17 cellular contexts compared by ENCODE assay signal in genomic region chr15:69082556-69082955, GRCh38.
DNase-seq lines count a peak whose midpoint lies in the region; ATAC-seq, FAIRE-seq and TF ChIP-seq lines count a peak whose summit lies in the region.
"Had no signal": no experiment of that assay in that cellular context is flagged by ENCODE, and none has a peak within 500 bp of the region (broad histone marks: within the 10 kb centered on the region; RNA-seq: fewer than 3 reads in every experiment).

No MANE protein-coding gene starts in this region.

- H3K27ac Mint-ChIP-seq in stimulated activated effector memory CD8-positive, alpha-beta T cell treated with anti-CD3 and anti-CD28 coated beads, Interleukin-12 subunit alpha, Interleukin-12 subunit beta, amount 100 ng/mL, for 72 hours, result no peak overlapping the region
- H3K27ac Mint-ChIP-seq: stimulated activated memory B cell treated with anti-CD40 and anti-IgM and Interleukin-4, amounts not matched to agents 10 μg/mL and 1 μg/mL and 100 μg/mL, for 72 hours had no signal

- FAIRE-seq in GM19239 (lab: Jason Lieb, UNC), result no peak
- FAIRE-seq: GM12878, pancreas had no signal

- no peak overlapping the region for H3K4me3 Mint-ChIP-seq in stimulated activated effector memory CD8-positive, alpha-beta T cell treated with anti-CD3 and anti-CD28 coated beads, Interleukin-12 subunit alpha, Interleukin-12 subunit beta, amount 100 ng/mL, for 72 hours
- H3K4me3 Mint-ChIP-seq: stimulated activated memory B cell treated with anti-CD40 and anti-IgM and Interleukin-4, amounts not matched to agents 10 μg/mL and 1 μg/mL and 100 μg/mL, for 72 hours had no signal

- H3K27ac ChIP-seq in SK-N-MC, result peak overlapping the region; percentile 98
- peak overlapping the region; percentile 36 to 75 for H3K27ac ChIP-seq in coronary artery
- H3K27ac ChIP-seq in right lobe of liver, result peak overlapping the region in 1 of 3 donors; percentile 11
- H3K27ac ChIP-seq in foreskin keratinocyte, result no peak overlapping the region
- H3K27ac ChIP-seq: BLaER1 had no signal

- H3K4me1 Mint-ChIP-seq in stimulated activated effector memory CD8-positive, alpha-beta T cell treated with anti-CD3 and anti-CD28 coated beads, Interleukin-12 subunit alpha, Interleukin-12 subunit beta, amount 100 ng/mL, for 72 hours, result peaks cover 6% of the 10 kb centered on the region

- intact Hi-C loops in right lobe of liver (cut with DNase I), result no loop called here

- H3K36me3 ChIP-seq in SK-N-MC (ENCODE audit: insufficient read depth, low read length) (no peaks in the 10 kb centered on the region), right lobe of liver (no peaks in the 10 kb centered on the region)
- H3K36me3 ChIP-seq: BLaER1, pancreas had no signal

- no peaks in the 10 kb centered on the region for H3K9me3 Mint-ChIP-seq in stimulated activated effector memory CD8-positive, alpha-beta T cell treated with anti-CD3 and anti-CD28 coated beads, Interleukin-12 subunit alpha, Interleukin-12 subunit beta, amount 100 ng/mL, for 72 hours
- H3K9me3 Mint-ChIP-seq: stimulated activated memory B cell treated with anti-CD40 and anti-IgM and Interleukin-4, amounts not matched to agents 10 μg/mL and 1 μg/mL and 100 μg/mL, for 72 hours had no signal

- 32% methylated on average over 3 of the region's 3 CpGs for WGBS in right lobe of liver (ENCODE audit: insufficient coverage, low coverage, low lambda C conversion rate, missing lambda C conversion rate)

- peak overlapping the region; percentile 93 for H3K9ac ChIP-seq in SK-N-MC (ENCODE audit: insufficient read length)
- H3K9ac ChIP-seq: BLaER1 had no signal

- no peak for TF ChIP-seq POLR2A in right lobe of liver (IDR thresholded peaks at IDR 0.05)

- H3K4me1 ChIP-seq in right lobe of liver (peaks cover 0 to 5% (median 0%) of the 10 kb centered on the region in 4 donors), foreskin keratinocyte (peaks cover 3% of the 10 kb centered on the region)

- no peaks in the 10 kb centered on the region for H3K36me3 Mint-ChIP-seq in stimulated activated effector memory CD8-positive, alpha-beta T cell treated with anti-CD3 and anti-CD28 coated beads, Interleukin-12 subunit alpha, Interleukin-12 subunit beta, amount 100 ng/mL, for 72 hours
- H3K36me3 Mint-ChIP-seq: stimulated activated memory B cell treated with anti-CD40 and anti-IgM and Interleukin-4, amounts not matched to agents 10 μg/mL and 1 μg/mL and 100 μg/mL, for 72 hours had no signal

- no peak for TF ChIP-seq CTCF in coronary artery (IDR thresholded peaks at IDR 0.05)
- TF ChIP-seq CTCF in right lobe of liver (IDR thresholded peaks at IDR 0.05), result no peak
- no peak for TF ChIP-seq CTCF in foreskin keratinocyte (conservative IDR thresholded peaks at IDR 0.05)

- H3K27me3 ChIP-seq in right lobe of liver (no peaks in the 10 kb centered on the region), foreskin keratinocyte (peaks cover 32% of the 10 kb centered on the region)
- H3K27me3 ChIP-seq: BLaER1, pancreas had no signal

- H3K4me3 ChIP-seq in SK-N-MC, result peak overlapping the region; percentile 87
- H3K4me3 ChIP-seq in coronary artery, result no peak overlapping the region
- H3K4me3 ChIP-seq in right lobe of liver, result no peak overlapping the region
- H3K4me3 ChIP-seq: BLaER1, GM12878, pancreas had no signal

- ATAC-seq in right lobe of liver, result peak; percentile 37 to 63 (median 58)
- peak; percentile 37 for ATAC-seq in stimulated activated effector memory CD8-positive, alpha-beta T cell treated with anti-CD3 and anti-CD28 coated beads, Interleukin-12 subunit alpha, Interleukin-12 subunit beta, amount 100 ng/mL, for 72 hours
- no peak for ATAC-seq in foreskin keratinocyte
- no peak for ATAC-seq in GM21619 (IDR thresholded peaks at IDR 0.05; ENCODE audit: unreplicated experiment)
- ATAC-seq: GM12878; stimulated activated memory B cell treated with anti-CD40 and anti-IgM and Interleukin-4, amounts not matched to agents 10 μg/mL and 1 μg/mL and 100 μg/mL, for 72 hours had no signal

- H3K9me3 ChIP-seq in SK-N-MC (ENCODE audit: low read depth, low read length) (no peaks in the 10 kb centered on the region), right lobe of liver (no peaks in the 10 kb centered on the region)
- H3K9me3 ChIP-seq: BLaER1, pancreas had no signal

- DNase-seq in SK-N-MC (ENCODE audit: low read depth, low spot score) (no peak), coronary artery (ENCODE audit: low spot score) (no peak), right lobe of liver (no peak), foreskin keratinocyte (no peak), OCI-M2 (lab: John Stamatoyannopoulos, UW; ENCODE audit: unreplicated experiment) (no peak), GM19239 (ENCODE audit: insufficient read length, low spot score) (no peak)
- no peak for DNase-seq in stimulated activated effector memory CD8-positive, alpha-beta T cell treated with anti-CD3 and anti-CD28 coated beads, Interleukin-12 subunit alpha, Interleukin-12 subunit beta, amount 100 ng/mL, for 72 hours (ENCODE audit: low spot score in 2 of 2)
- DNase-seq: activated effector memory CD4-positive, alpha-beta T cell treated with Interleukin-2 at 50 U/mL for 16 hours; hypothalamus; NCI-H1092 treated with DMSO at 0.1 percent for 48 hours; NCI-H524; pancreas; stimulated activated CD4-positive, alpha-beta T cell treated with anti-CD3 and anti-CD28 coated beads, Interleukin-4, amount 100 ng/mL, for 24 hours had no signal

Comparison
In these comparisons a context has a peak if more than half of its experiments do, and no peak if none do; other contexts are left out.
1. ATAC-seq: peak in right lobe of liver (4 of 4) and stimulated activated effector memory CD8-positive, alpha-beta T cell treated with anti-CD3 and anti-CD28 coated beads, Interleukin-12 subunit alpha, Interleukin-12 subunit beta, amount 100 ng/mL, for 72 hours (single experiment); none in foreskin keratinocyte (single experiment) and GM21619 (single experiment).